8 cellular contexts compared by ENCODE assay signal in genomic region chr17:8057691-8058114, GRCh38. TPM values are rescaled to one million over a fixed set of nuclear protein-coding genes. Genes with fewer than 3 reads are reported as not detected.
DNase-seq lines count a peak whose midpoint lies in the region; ATAC-seq and TF ChIP-seq lines count a peak whose summit lies in the region.

No MANE protein-coding gene starts in this region.

- no peaks in the 10 kb centered on the region for H3K27me3 ChIP-seq in prostate gland (replicated peaks; ENCODE audit: insufficient read depth)

- 5% methylated on average over 14 of the region's 14 CpGs for WGBS in prostate gland

- H3K27ac ChIP-seq in SK-N-MC: no peak overlapping the region
- H3K27ac ChIP-seq in prostate gland: peak overlapping the region; percentile 92 to 95

- in situ Hi-C loops in astrocyte of the cerebellum (cut with HindIII; ENCODE audit: low sequenced_read_pairs): loop anchor here (5.0 to 10.0 kb wide), 2 partner anchors 40 to 57 kb away; partner anchors contain the start of gene ALOXE3

- TF ChIP-seq CTCF in astrocyte of the cerebellum (IDR thresholded peaks at IDR 0.05; ENCODE audit: low read depth, low read length, missing control alignments) (peak; percentile 73), prostate gland (IDR thresholded peaks at IDR 0.05) (peak; percentile 24 to 87 (median 78))

- intact Hi-C loops in left ventricle myocardium superior (cut with micrococcal nuclease): loop anchor here (10.0 kb wide), 1 partner anchor 73 kb away; no protein-coding TSS in a partner anchor
- intact Hi-C loops in prostate gland (cut with DNase I): loop anchor here (5.0 kb wide), 2 partner anchors 145 to 195 kb away; no protein-coding TSS in a partner anchor

- H3K36me3 ChIP-seq in SK-N-MC (ENCODE audit: insufficient read depth, low read length) (no peaks in the 10 kb centered on the region), prostate gland (no peaks in the 10 kb centered on the region)

- DNase-seq in stimulated activated CD4-positive, alpha-beta T cell treated with anti-CD3 and anti-CD28 coated beads, Interleukin-15, amount 100 ng/mL, for 24 hours: peak; percentile 56
- no peak for DNase-seq in stimulated activated CD4-positive, alpha-beta T cell treated with anti-CD3 and anti-CD28 coated beads, Interleukin-12 subunit alpha, Interleukin-12 subunit beta, amount 100 ng/mL, for 4 hours
- DNase-seq in NCI-H1092 treated with DMSO at 0.1 percent for 48 hours (lab: John Stamatoyannopoulos, UW) (peak; percentile 49), SK-N-MC (ENCODE audit: low read depth, low spot score) (no peak), astrocyte of the cerebellum (ENCODE audit: low read depth) (peak; percentile 67), left ventricle myocardium superior (no peak), prostate gland (ENCODE audit: low spot score) (peak; percentile 72)

- no peak overlapping the region for H3K9ac ChIP-seq in SK-N-MC (ENCODE audit: insufficient read length)

- H3K4me1 ChIP-seq in prostate gland (replicated peaks): no peaks in the 10 kb centered on the region

- H3K4me3 ChIP-seq in SK-N-MC (peak overlapping the region; percentile 60), astrocyte of the cerebellum (ENCODE audit: low read depth, low read length) (no peak overlapping the region), prostate gland (peak overlapping the region; percentile 29 to 39)

- ATAC-seq in left ventricle myocardium superior (peak; percentile 84), GM19351 (IDR thresholded peaks at IDR 0.05; ENCODE audit: unreplicated experiment) (no peak)

- peak; percentile 5 for TF ChIP-seq POLR2A in prostate gland (IDR thresholded peaks at IDR 0.05)

- H3K9me3 ChIP-seq in SK-N-MC (ENCODE audit: low read depth, low read length) (no peaks in the 10 kb centered on the region), prostate gland (no peaks in the 10 kb centered on the region)

RNA-seq across cellular contexts. Expression of gene ALOX15B, which starts 18.8 kb away (rescaled TPM):
- not detected for total RNA-seq in left ventricle myocardium superior
- total RNA-seq in prostate gland: 100 to 1,000 TPM in 1 of 2 donors, 10 to 100 TPM in 1; 52.1 to 108 TPM

RNA-seq across cellular contexts. Expression of gene ALOX12B, which starts 29.8 kb away (rescaled TPM):
- not detected for total RNA-seq in left ventricle myocardium superior
- total RNA-seq in prostate gland: under 1 TPM; 0.18 to 0.40 TPM

RNA-seq across cellular contexts. Expression of gene GUCY2D, which starts 55.3 kb away (rescaled TPM):
- total RNA-seq in left ventricle myocardium superior (not detected), prostate gland (1 to 10 TPM in 1 of 2 donors, not detected in 1; 1.8 TPM)

Comparison
In these comparisons a context has a peak if more than half of its experiments do, and no peak if none do; other contexts are left out.
1. DNase-seq: peak in stimulated activated CD4-positive, alpha-beta T cell treated with anti-CD3 and anti-CD28 coated beads, Interleukin-15, amount 100 ng/mL, for 24 hours (single experiment), NCI-H1092 treated with DMSO at 0.1 percent for 48 hours (single experiment), astrocyte of the cerebellum (single experiment) and prostate gland (single experiment); none in stimulated activated CD4-positive, alpha-beta T cell treated with anti-CD3 and anti-CD28 coated beads, Interleukin-12 subunit alpha, Interleukin-12 subunit beta, amount 100 ng/mL, for 4 hours (single experiment), SK-N-MC (single experiment) and left ventricle myocardium superior (single experiment).
2. RNA of gene ALOX15B, which starts 18.8 kb away (total RNA-seq): 52.1 to 108 TPM in prostate gland; not detected in left ventricle myocardium superior (single experiment); every median in the first group is over 10 times any median in the second.